Comparison of ENCODE assay signal across 8 cellular contexts in the genomic region with DNA sequence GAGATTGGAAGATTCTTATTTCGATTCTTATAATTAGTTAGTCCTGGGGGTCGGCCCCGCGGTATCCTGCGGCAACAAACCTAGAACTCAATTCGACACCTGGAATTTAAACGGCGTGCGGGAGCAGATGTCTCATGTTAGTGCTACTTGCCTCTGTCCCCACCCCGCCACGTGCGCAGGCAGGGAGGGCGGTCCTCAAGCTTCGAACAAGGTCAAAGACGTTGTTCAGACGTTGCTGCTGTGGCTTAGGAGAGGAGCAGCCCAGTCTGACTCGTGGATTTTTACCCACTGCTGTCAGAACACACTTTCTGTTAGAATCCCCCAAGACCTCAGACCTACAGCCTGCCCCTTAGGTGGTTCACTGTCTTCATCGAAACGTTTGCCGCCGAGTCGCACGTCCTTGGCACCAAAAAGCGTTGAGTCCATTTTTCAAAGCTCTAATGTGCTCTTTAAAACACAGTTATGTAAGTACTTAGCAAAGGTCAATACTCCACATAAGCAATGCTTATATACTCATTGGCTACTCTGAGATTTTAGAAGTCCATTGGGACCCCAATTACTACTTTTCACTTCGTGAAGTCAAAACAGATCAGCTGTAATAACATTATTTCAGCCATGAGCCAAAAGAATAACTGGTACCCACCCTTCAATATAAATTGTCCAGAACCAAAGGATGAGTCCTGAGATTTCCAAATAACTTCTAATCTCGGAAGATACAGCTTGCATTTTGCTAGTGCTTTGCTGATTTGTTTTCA. TPM values are rescaled to one million over a fixed set of nuclear protein-coding genes. Genes with fewer than 3 reads are reported as not detected.
DNase-seq lines count a peak whose midpoint lies in the region; ATAC-seq and TF ChIP-seq lines count a peak whose summit lies in the region.

No MANE protein-coding gene starts in this region.

- peak overlapping the region; percentile 49 to 96 (median 84) for H3K9ac ChIP-seq in subcutaneous abdominal adipose tissue (ENCODE audit: low read length in 5 of 5)

- H3K27me3 ChIP-seq in breast epithelium (no peaks in the 10 kb centered on the region), layer of hippocampus (ENCODE audit: control insufficient read depth, insufficient read depth, low read length) (no peaks in the 10 kb centered on the region), subcutaneous abdominal adipose tissue (ENCODE audit: control insufficient read depth in 5 of 5, insufficient read depth in 4 of 5, low read length in 5 of 5) (no peaks in the 10 kb centered on the region)

- peak; percentile 63 for TF ChIP-seq POLR2A in breast epithelium (IDR thresholded peaks at IDR 0.05)

- H3K27ac ChIP-seq in breast epithelium, result peak overlapping the region; percentile 98 to 100
- peak overlapping the region; percentile 98 for H3K27ac ChIP-seq in layer of hippocampus (ENCODE audit: low read depth, low read length)
- peak overlapping the region; percentile 100 for H3K27ac ChIP-seq in subcutaneous abdominal adipose tissue (ENCODE audit: low read depth, low read length)

- H3K4me3 ChIP-seq in breast epithelium (peak overlapping the region; percentile 80 to 96 (median 88)), subcutaneous abdominal adipose tissue (ENCODE audit: low read depth in 1 of 5, low read length in 5 of 5) (peak overlapping the region; percentile 81 to 100 (median 89))

- no peaks in the 10 kb centered on the region for H3K4me1 ChIP-seq in breast epithelium
- peaks cover 0 to 35% (median 33%) of the 10 kb centered on the region in 5 donors for H3K4me1 ChIP-seq in subcutaneous abdominal adipose tissue (ENCODE audit: control insufficient read depth in 5 of 5, insufficient read depth in 5 of 5, low read length in 5 of 5)

- H3K36me3 ChIP-seq in breast epithelium (no peaks in the 10 kb centered on the region), subcutaneous abdominal adipose tissue (ENCODE audit: control insufficient read depth in 5 of 5, insufficient read depth in 5 of 5, low read length in 5 of 5) (peaks cover 0 to 3% (median 0%) of the 10 kb centered on the region in 5 donors)

- DNase-seq in Ammon's horn (ENCODE audit: low spot score), result peak; percentile 92
- DNase-seq in NK-92 treated with Interleukin-12 subunit alpha and Interleukin-12 subunit beta, amount 100 ng/mL, for 24 hours (lab: John Stamatoyannopoulos, UW), result peak; percentile 85
- DNase-seq in breast epithelium (ENCODE audit: low spot score in 2 of 2), result no peak
- DNase-seq in HT-29 (ENCODE audit: low spot score), result no peak

- TF ChIP-seq CTCF in breast epithelium (IDR thresholded peaks at IDR 0.05), result no peak

- ATAC-seq in GM18519 (IDR thresholded peaks at IDR 0.05; ENCODE audit: low FRiP score, unreplicated experiment) (peak; percentile 27), HG02884 (IDR thresholded peaks at IDR 0.05; ENCODE audit: unreplicated experiment) (peak; percentile 45)

- H3K9me3 ChIP-seq in breast epithelium, result no peaks in the 10 kb centered on the region
- H3K9me3 ChIP-seq in subcutaneous abdominal adipose tissue (ENCODE audit: control insufficient read depth in 5 of 5, low read length in 5 of 5), result no peaks in the 10 kb centered on the region

- intact Hi-C loops in breast epithelium (cut with DNase I; ENCODE audit: low total_unique reads), result no loop called here

RNA-seq across cellular contexts. Expression of a gene that starts 2.7 kb away (rescaled TPM):
- 10 to 100 TPM; 57.0 to 86.1 (median 66.1) TPM for total RNA-seq in breast epithelium
- total RNA-seq in HT-29 (2014; rRNA removed; shearing (Covaris generic)), result 50.6 and 52.4 TPM in 2 replicates

RNA-seq across cellular contexts. Expression of a gene that starts 53.1 kb away (rescaled TPM):
- 10 to 100 TPM in 2 of 3 donors, 1 to 10 TPM in 1; 8.5 to 42.1 (median 27.2) TPM for total RNA-seq in breast epithelium
- 43.3 and 47.5 TPM in 2 replicates for total RNA-seq in HT-29 (2014; rRNA removed; shearing (Covaris generic))

RNA-seq across cellular contexts. Expression of a gene that starts 54.8 kb away (rescaled TPM):
- total RNA-seq in breast epithelium, result 10 to 100 TPM in 1 of 3 donors, 1 to 10 TPM in 2; 6.3 to 12.0 (median 8.2) TPM
- 8.7 and 9.9 TPM in 2 replicates for total RNA-seq in HT-29 (2014; rRNA removed; shearing (Covaris generic))

RNA-seq across cellular contexts. Expression of a gene that starts 54.9 kb away (rescaled TPM):
- 10 to 100 TPM; 31.5 to 40.6 (median 37.2) TPM for total RNA-seq in breast epithelium
- total RNA-seq in HT-29 (2014; rRNA removed; shearing (Covaris generic)), result 13.3 and 14.4 TPM in 2 replicates

Comparison
In these comparisons a context has a peak if more than half of its experiments do, and no peak if none do; other contexts are left out.
1. DNase-seq: peak in Ammon's horn (single experiment) and NK-92 treated with Interleukin-12 subunit alpha and Interleukin-12 subunit beta, amount 100 ng/mL, for 24 hours (single experiment); none in breast epithelium (0 of 2) and HT-29 (single experiment).
2. Peak in every context shown above with its lines, with median percentiles within 50 percentile points of each other: H3K27ac ChIP-seq.